Comparison of ENCODE assay signal across 8 cellular contexts in the genomic region with DNA sequence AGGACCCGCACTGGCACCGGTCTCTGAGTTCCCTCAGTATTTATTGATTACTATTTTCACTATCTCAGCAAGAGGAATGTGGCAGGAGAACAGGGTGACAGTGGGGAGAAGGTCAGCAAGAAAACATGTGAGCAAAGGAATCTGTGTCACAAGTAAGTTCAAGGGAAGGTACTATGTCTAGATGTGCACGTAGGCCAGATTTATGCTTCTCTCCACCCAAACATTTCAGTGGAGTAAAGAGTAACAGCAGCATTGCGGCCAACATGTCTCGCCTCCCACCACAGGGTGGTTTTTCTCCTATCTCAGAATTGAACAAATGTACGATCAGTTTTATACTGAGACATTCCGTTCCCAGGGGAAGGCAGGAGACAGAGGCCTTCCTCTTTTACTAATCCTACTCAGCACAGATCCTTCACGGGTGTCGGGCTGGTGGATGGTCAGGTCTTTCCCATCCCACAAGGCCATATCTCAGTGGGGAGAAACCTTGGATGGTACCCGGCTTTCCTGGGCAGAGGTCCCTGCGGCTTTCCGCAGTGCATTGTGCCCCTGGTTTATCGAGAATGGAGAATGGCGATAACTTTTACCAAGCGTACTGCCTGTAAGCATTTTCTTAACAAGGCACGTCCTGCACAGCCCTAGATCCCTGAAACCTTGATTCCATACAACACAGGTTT. TPM values are rescaled to one million over a fixed set of nuclear protein-coding genes. Genes with fewer than 3 reads are reported as not detected.
A peak's percentile ranks its signal among the peaks of the same experiment; 100 is the strongest.
DNase-seq lines count a peak whose midpoint lies in the region; ATAC-seq and TF ChIP-seq lines count a peak whose summit lies in the region.
"Not testable (repeated sequence)": the region's sequence is repeated elsewhere in the genome, so short reads cannot be mapped to it uniquely, and the experiment has no call there.

No MANE protein-coding gene starts in this region.

- not testable (repeated sequence) for H3K9me3 Mint-ChIP-seq in Calu3 (ENCODE audit: low read depth, unreplicated experiment); neural crest cell

- not testable (repeated sequence) for ATAC-seq in RWPE2 (ENCODE audit: low read depth); lower lobe of right lung

- BruUV-seq in Calu3 (replicated peaks; lab: Mats Ljungman, UMichigan) = not testable (repeated sequence)

- H3K9me3 ChIP-seq in RWPE2 (ENCODE audit: severe bottlenecking); duodenal mucosa (ENCODE audit: control insufficient read depth in 1 of 2, low read length in 2 of 2); left ventricle myocardium inferior (replicated peaks); lower lobe of right lung; skeletal muscle satellite cell (replicated peaks; ENCODE audit: low read length); tibial artery: not testable (repeated sequence)

- peak overlapping the region; percentile 37 for H3K4me3 Mint-ChIP-seq in Calu3 (ENCODE audit: low read depth, unreplicated experiment)
- H3K4me3 Mint-ChIP-seq in neural crest cell = not testable (repeated sequence)

- H3K27me3 Mint-ChIP-seq in Calu3 (ENCODE audit: unreplicated experiment); neural crest cell (ENCODE audit: low read depth): not testable (repeated sequence)

- CTCF ChIA-PET in Calu3 (lab: Charles Lee) = not testable (repeated sequence)

- H3K4me2 ChIP-seq in skeletal muscle satellite cell (ENCODE audit: low read length) = peak overlapping the region; percentile 69

- H3K4me3 ChIP-seq in RWPE2 (ENCODE audit: severe bottlenecking); duodenal mucosa (ENCODE audit: low read depth in 1 of 2, low read length in 2 of 2); left ventricle myocardium inferior; lower lobe of right lung; skeletal muscle satellite cell (ENCODE audit: low read length); tibial artery: not testable (repeated sequence)

- not testable (repeated sequence) for H3K27me3 ChIP-seq in RWPE2 (ENCODE audit: insufficient read depth, poor library complexity, severe bottlenecking); duodenal mucosa (ENCODE audit: control insufficient read depth in 1 of 2, insufficient read depth in 2 of 2, low read length in 2 of 2); left ventricle myocardium inferior (ENCODE audit: low read depth); lower lobe of right lung (ENCODE audit: low read depth); tibial artery
- peaks cover 29% of the 10 kb centered on the region for H3K27me3 ChIP-seq in skeletal muscle satellite cell (ENCODE audit: control insufficient read depth, insufficient read depth, low read length)

- H3K27ac ChIP-seq in RWPE2 (ENCODE audit: poor library complexity, severe bottlenecking) (peak overlapping the region; percentile 63), duodenal mucosa (ENCODE audit: low read depth, low read length) (peak overlapping the region; percentile 51), left ventricle myocardium inferior (replicated peaks) (peak overlapping the region; percentile 91), lower lobe of right lung (peak overlapping the region; percentile 69), tibial artery (peak overlapping the region; percentile 69 to 82)

- H3K36me3 Mint-ChIP-seq in Calu3 (ENCODE audit: insufficient read depth, unreplicated experiment) = not testable (repeated sequence)
- H3K36me3 Mint-ChIP-seq in neural crest cell (ENCODE audit: low read depth) = peaks cover 28% of the 10 kb centered on the region

- H3K4me1 ChIP-seq in RWPE2 (ENCODE audit: insufficient read depth, poor library complexity, severe bottlenecking) = peaks cover 19% of the 10 kb centered on the region
- H3K4me1 ChIP-seq in duodenal mucosa (ENCODE audit: control insufficient read depth in 1 of 2, insufficient read depth in 2 of 2, low read length in 2 of 2) = peaks cover 11 to 16% of the 10 kb centered on the region in 2 donors
- peaks cover 41% of the 10 kb centered on the region for H3K4me1 ChIP-seq in left ventricle myocardium inferior
- peaks cover 33% of the 10 kb centered on the region for H3K4me1 ChIP-seq in lower lobe of right lung
- peaks cover 29% of the 10 kb centered on the region for H3K4me1 ChIP-seq in skeletal muscle satellite cell (ENCODE audit: control insufficient read depth, insufficient read depth, low read length)
- H3K4me1 ChIP-seq in tibial artery = peaks cover 0 to 46% (median 27%) of the 10 kb centered on the region in 4 donors

- H3K27ac Mint-ChIP-seq in Calu3 (ENCODE audit: unreplicated experiment) (peak overlapping the region; percentile 56), neural crest cell (ENCODE audit: unreplicated experiment) (peak overlapping the region; percentile 59)

- H3K9ac ChIP-seq in duodenal mucosa (ENCODE audit: low read depth in 1 of 2, low read length in 2 of 2) = not testable (repeated sequence)
- peak overlapping the region; percentile 24 for H3K9ac ChIP-seq in skeletal muscle satellite cell (ENCODE audit: low read depth, low read length)

- H3K36me3 ChIP-seq in RWPE2 (ENCODE audit: low read depth); duodenal mucosa (ENCODE audit: control insufficient read depth in 1 of 2, insufficient read depth in 2 of 2, low read length in 2 of 2); left ventricle myocardium inferior; lower lobe of right lung; skeletal muscle satellite cell (ENCODE audit: insufficient read depth, low read length); tibial artery: not testable (repeated sequence)

- DNase-seq in Calu3; left ventricle myocardium inferior; lower lobe of right lung; neural crest cell (ENCODE audit: low read depth, low spot score); tibial artery: not testable (repeated sequence)
- peak; percentile 21 for DNase-seq in RWPE2 (ENCODE audit: low spot score)

- H3K4me1 Mint-ChIP-seq in Calu3 (ENCODE audit: low read depth, unreplicated experiment) = peaks cover 21% of the 10 kb centered on the region
- H3K4me1 Mint-ChIP-seq in neural crest cell = not testable (repeated sequence)

- not testable (repeated sequence) for TF ChIP-seq CTCF in Calu3 (IDR thresholded peaks at IDR 0.05; ENCODE audit: unreplicated experiment); RWPE2 (IDR thresholded peaks at IDR 0.05; ENCODE audit: poor library complexity, severe bottlenecking); left ventricle myocardium inferior (IDR thresholded peaks at IDR 0.05; ENCODE audit: borderline replicate concordance); lower lobe of right lung (IDR thresholded peaks at IDR 0.05); neural crest cell (conservative IDR thresholded peaks at IDR 0.05); tibial artery (IDR thresholded peaks at IDR 0.05)

- intact Hi-C loops in Calu3 (cut with micrococcal nuclease; ENCODE audit: unreplicated experiment); left ventricle myocardium inferior (cut with micrococcal nuclease); lower lobe of right lung (cut with DNase I): not testable (repeated sequence)
- intact Hi-C loops in tibial artery (cut with DNase I; ENCODE audit: low total_unique reads) = loop anchor here (5.0 kb wide), 1 partner anchor 1305 kb away; no protein-coding TSS in a partner anchor

RNA-seq across cellular contexts. Expression of a gene that starts 43.9 kb away (rescaled TPM):
- total RNA-seq in Calu3 (2022) (42.3 and 43.8 TPM in 2 replicates), left ventricle myocardium inferior (11.0 TPM), lower lobe of right lung (475 TPM), neural crest cell (101 and 111 TPM in 2 replicates)
- total RNA-seq in skeletal muscle satellite cell (2012; rRNA removed) = 54.4 and 55.5 TPM in 2 replicates
